In the genomic region with DNA sequence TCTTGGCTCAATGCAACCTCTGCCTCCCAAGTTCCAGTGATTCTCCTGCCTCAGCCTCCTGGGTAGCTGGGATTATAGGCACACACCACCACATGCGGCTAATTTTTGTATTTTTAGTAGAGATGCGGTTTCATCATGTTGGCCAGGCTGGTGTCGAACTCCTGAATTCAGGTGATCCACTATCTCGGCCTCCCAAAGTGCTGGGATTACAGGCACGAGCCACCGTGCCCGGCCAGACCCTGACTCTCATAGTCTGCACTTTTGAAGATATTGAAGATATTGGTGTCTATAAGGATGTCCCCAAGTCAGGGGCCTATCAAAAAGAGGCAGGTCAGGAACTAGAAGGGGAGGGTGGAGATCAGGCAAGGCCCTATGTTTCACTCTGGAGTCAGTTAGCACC, we compare ENCODE assay signal across 2 cellular contexts. TPM values are rescaled to one million over a fixed set of nuclear protein-coding genes. Genes with fewer than 3 reads are reported as not detected.
"Had no signal": no experiment of that assay in that cellular context is flagged by ENCODE, and none has a peak within 500 bp of the region (broad histone marks: within the 10 kb centered on the region; RNA-seq: fewer than 3 reads in every experiment).

No MANE protein-coding gene starts in this region.

RNA-seq across cellular contexts. Expression of a gene that starts 20.3 kb away (rescaled TPM):
- total RNA-seq: naive thymus-derived CD8-positive, alpha-beta T cell; osteocyte had no signal
- polyA plus RNA-seq: naive thymus-derived CD8-positive, alpha-beta T cell had no signal
